ENCODE assay signal across 29 cellular contexts in genomic region chr3:153158184-153158583, GRCh38.
"Had no signal": no experiment of that assay in that cellular context is flagged by ENCODE, and none has a peak within 500 bp of the region (broad histone marks: within the 10 kb centered on the region; RNA-seq: fewer than 3 reads in every experiment).

No MANE protein-coding gene starts in this region.

- H3K4me1 ChIP-seq: adrenal gland, breast epithelium, SJCRH30 had no signal

- H3K9me3 ChIP-seq: adrenal gland, breast epithelium, SJCRH30, SK-N-SH had no signal

- H3K4me2 ChIP-seq: SK-N-SH had no signal

- H3K27me3 ChIP-seq: adrenal gland, breast epithelium, SJCRH30 had no signal

- H3K4me3 Mint-ChIP-seq: activated CD4-positive, alpha-beta memory T cell treated with anti-CD3 and anti-CD28 coated beads for 36 hours; activated CD4-positive, alpha-beta T cell treated with anti-CD3 and anti-CD28 coated beads, Interleukin-2, amount 10 ng/mL, durations not matched to agents 7 days and 5 days; activated naive CD4-positive, alpha-beta T cell treated with anti-CD3 and anti-CD28 coated beads, Interleukin-2, amount 10 ng/mL, durations not matched to agents 7 days and 5 days; activated naive CD8-positive, alpha-beta T cell treated with anti-CD3 and anti-CD28 coated beads, Interleukin-2, amount 10 ng/mL, durations not matched to agents 7 days and 5 days; activated T-cell treated with anti-CD3 and anti-CD28 coated beads, Interleukin-2, amount 50 U/mL, for 4 hours had no signal

- ATAC-seq: activated T-cell treated with anti-CD3 and anti-CD28 coated beads, Interleukin-2, amount 50 U/mL, for 4 hours; Panc1 had no signal

- H3K36me3 ChIP-seq: adrenal gland, breast epithelium, SJCRH30 had no signal

- H3K9ac ChIP-seq: SK-N-SH had no signal

- H3K27ac Mint-ChIP-seq: activated CD4-positive, alpha-beta memory T cell treated with anti-CD3 and anti-CD28 coated beads for 36 hours; activated CD4-positive, alpha-beta T cell treated with anti-CD3 and anti-CD28 coated beads, Interleukin-2, amount 10 ng/mL, durations not matched to agents 7 days and 5 days; activated naive CD4-positive, alpha-beta T cell treated with anti-CD3 and anti-CD28 coated beads, Interleukin-2, amount 10 ng/mL, durations not matched to agents 7 days and 5 days; activated naive CD8-positive, alpha-beta T cell treated with anti-CD3 and anti-CD28 coated beads, Interleukin-2, amount 10 ng/mL, durations not matched to agents 7 days and 5 days had no signal

- H3K27ac ChIP-seq: adrenal gland, breast epithelium, SJCRH30, VCaP had no signal

- DNase-seq: activated CD4-positive, alpha-beta memory T cell treated with anti-CD3 and anti-CD28 coated beads for 36 hours; activated CD4-positive, alpha-beta T cell treated with anti-CD3 and anti-CD28 coated beads, Interleukin-2, amount 10 ng/mL, durations not matched to agents 7 days and 5 days; activated CD4-positive, CD25-positive, alpha-beta regulatory T cell; activated CD8-positive, alpha-beta memory T cell treated with anti-CD3 and anti-CD28 coated beads for 24 hours; activated gamma-delta T cell; activated naive CD4-positive, alpha-beta T cell treated with anti-CD3 and anti-CD28 coated beads, Interleukin-2, amount 10 ng/mL, durations not matched to agents 7 days and 5 days; activated naive CD8-positive, alpha-beta T cell treated with anti-CD3 and anti-CD28 coated beads, Interleukin-2, amount 10 ng/mL, durations not matched to agents 7 days and 5 days; activated T-cell treated with anti-CD3 and anti-CD28 coated beads, Interleukin-2, amount 50 U/mL, for 4 hours; adrenal gland; anterior cingulate cortex; caudate nucleus; Kasumi-1; KBM-7; NCI-H1105 treated with DMSO at 0.1 percent for 48 hours; NCI-H1930; NCI-H2107; NCI-H2171 treated with DMSO at 0.1 percent for 48 hours; NCI-H226; NCI-H526; NCI-H774; OCI-M1; Right ventricle myocardium superior; RPMI8226; SJCRH30; SK-N-SH; T-helper 1 cell had no signal

- H3K4me3 ChIP-seq: adrenal gland, breast epithelium, SJCRH30 had no signal

- H3K27me3 Mint-ChIP-seq: activated CD4-positive, alpha-beta memory T cell treated with anti-CD3 and anti-CD28 coated beads for 36 hours; activated naive CD8-positive, alpha-beta T cell treated with anti-CD3 and anti-CD28 coated beads, Interleukin-2, amount 10 ng/mL, durations not matched to agents 7 days and 5 days had no signal

- H3K9me3 Mint-ChIP-seq: activated CD4-positive, alpha-beta memory T cell treated with anti-CD3 and anti-CD28 coated beads for 36 hours; activated CD4-positive, alpha-beta T cell treated with anti-CD3 and anti-CD28 coated beads, Interleukin-2, amount 10 ng/mL, durations not matched to agents 7 days and 5 days; activated naive CD4-positive, alpha-beta T cell treated with anti-CD3 and anti-CD28 coated beads, Interleukin-2, amount 10 ng/mL, durations not matched to agents 7 days and 5 days; activated naive CD8-positive, alpha-beta T cell treated with anti-CD3 and anti-CD28 coated beads, Interleukin-2, amount 10 ng/mL, durations not matched to agents 7 days and 5 days; activated T-cell treated with anti-CD3 and anti-CD28 coated beads, Interleukin-2, amount 50 U/mL, for 4 hours had no signal
